ENCODE assay signal across 1 cellular context in the genomic region with DNA sequence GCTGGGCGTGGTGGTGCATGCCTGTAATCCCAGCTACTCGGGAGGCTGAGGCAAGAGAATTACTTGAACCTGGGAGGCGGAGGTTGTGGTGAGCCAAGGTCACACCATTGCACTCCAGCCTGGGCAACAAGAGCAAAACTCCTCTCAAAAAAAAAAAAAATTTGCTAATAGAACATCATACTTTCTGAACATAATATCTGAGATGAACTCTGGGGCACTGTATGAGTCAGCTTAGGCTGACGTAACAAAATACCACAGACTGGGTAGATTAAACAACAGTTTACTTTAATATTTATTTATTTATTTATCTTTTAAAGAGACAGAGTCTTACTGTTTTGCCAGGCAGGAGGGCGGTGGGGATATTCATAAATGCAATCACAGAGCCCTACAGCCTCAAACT.
TF ChIP-seq lines count a peak whose summit lies in the region.

No MANE protein-coding gene starts in this region.

TF ChIP-seq in GM12878, 131 proteins besides CTCF, POLR2A, EP300 and RAD21:
- peak; percentile 27; the same call in 1 of the 2 replicates for TF ChIP-seq RUNX3 (IDR thresholded peaks at IDR 0.05; ENCODE audit: low read length)
- peak; percentile 30; the same call in 1 of the 2 replicates for TF ChIP-seq JUNB (IDR thresholded peaks at IDR 0.05)
- TF ChIP-seq ZNF384 (IDR thresholded peaks at IDR 0.05; ENCODE audit: borderline replicate concordance, low read depth, low read length), result 0 out of 2 replicates have a peak, but pooled peaks have one; percentile 10
